ENCODE assay signal across 26 cellular contexts in genomic region chr7:3196629-3197028, GRCh38.
DNase-seq lines count a peak whose midpoint lies in the region; TF ChIP-seq lines count a peak whose summit lies in the region.
"Had no signal": no experiment of that assay in that cellular context is flagged by ENCODE, and none has a peak within 500 bp of the region (broad histone marks: within the 10 kb centered on the region; RNA-seq: fewer than 3 reads in every experiment).

No MANE protein-coding gene starts in this region.

- intact Hi-C loops in spleen (cut with DNase I; ENCODE audit: low total_unique reads), result no loop called here

- H3K4me1 Mint-ChIP-seq in H9, result peaks cover 60 to 66% of the 10 kb centered on the region in 2 experiments
- H3K4me1 Mint-ChIP-seq in neural progenitor cell, result peaks cover 73% of the 10 kb centered on the region
- H3K4me1 Mint-ChIP-seq: CD4-positive, alpha-beta memory T cell had no signal

- H3K9me3 Mint-ChIP-seq in H9, result peaks cover 24 to 33% of the 10 kb centered on the region in 2 experiments
- peaks cover 44% of the 10 kb centered on the region for H3K9me3 Mint-ChIP-seq in neural progenitor cell

- H4K5ac ChIP-seq in H9 (ENCODE audit: insufficient read length, low read depth, low read length), result no peak overlapping the region

- no peak overlapping the region for H2AK5ac ChIP-seq in H9 (ENCODE audit: insufficient read length, low read length)
- H2AK5ac ChIP-seq in trophoblast cell (ENCODE audit: low read length), result no peak overlapping the region

- H4K91ac ChIP-seq in H9 (ENCODE audit: insufficient read length, low read depth, low read length), result no peak overlapping the region
- H4K91ac ChIP-seq in trophoblast cell (ENCODE audit: low read depth, low read length), result no peak overlapping the region

- H3K36me3 ChIP-seq in neural progenitor cell (no peaks in the 10 kb centered on the region), spleen (no peaks in the 10 kb centered on the region), trophoblast cell (ENCODE audit: control insufficient read depth in 1 of 2, insufficient read depth in 2 of 2, low read length in 2 of 2) (no peaks in the 10 kb centered on the region), osteoblast (ENCODE audit: insufficient read depth, low read length) (no peaks in the 10 kb centered on the region)

- H3K9ac ChIP-seq in H9 (ENCODE audit: extremely low read depth, insufficient read length, low read length) (no peak overlapping the region), neural progenitor cell (no peak overlapping the region), trophoblast cell (ENCODE audit: low read length) (no peak overlapping the region)

- no peak for TF ChIP-seq POLR2A in spleen (IDR thresholded peaks at IDR 0.05)

- H2AFZ ChIP-seq in H9 (ENCODE audit: low read length) (no peak overlapping the region), neural progenitor cell (replicated peaks) (peak overlapping the region; percentile 92), trophoblast cell (ENCODE audit: insufficient read depth, low read length, poor library complexity) (no peak overlapping the region), osteoblast (ENCODE audit: low read length) (no peak overlapping the region)
- H2AFZ ChIP-seq: PC-9 had no signal

- H3K27me3 Mint-ChIP-seq in H9 (ENCODE audit: low read depth) (no peaks in the 10 kb centered on the region), neural progenitor cell (ENCODE audit: insufficient read depth, low read depth) (peaks cover 14% of the 10 kb centered on the region)

- H3F3A ChIP-seq in neural progenitor cell (ENCODE audit: low read depth), result peaks cover 17% of the 10 kb centered on the region

- WGBS in H9 (ENCODE audit: extremely low coverage, insufficient read length, low lambda C conversion rate), result no CpG with 5 or more reads among the region's 14 CpGs
- 84 to 94% (median 88%) methylated on average over 14 of the region's 14 CpGs for WGBS in spleen, 5 donors
- no CpG with 5 or more reads among the region's 14 CpGs for WGBS in trophoblast cell (ENCODE audit: extremely low coverage, insufficient coverage, insufficient read length)

- H3K4ac ChIP-seq in H9 (ENCODE audit: low read depth, low read length) (no peak overlapping the region; the same call in 1 of the 2 replicates), trophoblast cell (ENCODE audit: low read depth, low read length) (no peak overlapping the region)

- H3K79me2 ChIP-seq in H9 (ENCODE audit: insufficient read depth, low read length), result no peaks in the 10 kb centered on the region
- no peaks in the 10 kb centered on the region for H3K79me2 ChIP-seq in neural progenitor cell (ENCODE audit: low read depth)
- no peaks in the 10 kb centered on the region for H3K79me2 ChIP-seq in trophoblast cell (ENCODE audit: control insufficient read depth, insufficient read depth, low read length, poor library complexity)
- H3K79me2 ChIP-seq in osteoblast (ENCODE audit: insufficient read depth, low read length), result no peaks in the 10 kb centered on the region

- no peak overlapping the region for H2BK5ac ChIP-seq in H9 (ENCODE audit: insufficient read length, low read length)
- H2BK5ac ChIP-seq in trophoblast cell (ENCODE audit: low read depth, low read length, poor library complexity), result no peak overlapping the region

- H2BK15ac ChIP-seq in H9 (ENCODE audit: low read depth, low read length), result no peak overlapping the region

- H3K4me3 ChIP-seq in epithelial cell of proximal tubule (ENCODE audit: low read depth, low read length) (peak overlapping the region; percentile 55), neural progenitor cell (no peak overlapping the region), spleen (no peak overlapping the region), trophoblast cell (ENCODE audit: low read depth, low read length) (no peak overlapping the region), osteoblast (ENCODE audit: insufficient read depth, low read length) (no peak overlapping the region)
- H3K4me3 ChIP-seq: A549, GM12878, K562, PC-9 had no signal

- peaks cover 4% of the 10 kb centered on the region; the same call in 1 of the 2 replicates for H3K4me1 ChIP-seq in H9 (ENCODE audit: insufficient read depth, low read length)
- H3K4me1 ChIP-seq in neural progenitor cell, result peaks cover 12% of the 10 kb centered on the region
- no peaks in the 10 kb centered on the region for H3K4me1 ChIP-seq in spleen
- H3K4me1 ChIP-seq in trophoblast cell (ENCODE audit: control insufficient read depth in 1 of 2, insufficient read depth in 2 of 2, low read length in 2 of 2), result no peaks in the 10 kb centered on the region
- no peaks in the 10 kb centered on the region for H3K4me1 ChIP-seq in osteoblast (ENCODE audit: insufficient read depth, low read length)

- H3K4me3 Mint-ChIP-seq in H9 (no peak overlapping the region), neural progenitor cell (no peak overlapping the region)
- H3K4me3 Mint-ChIP-seq: CD4-positive, alpha-beta memory T cell had no signal

- TF ChIP-seq CTCF in H9 (conservative IDR thresholded peaks at IDR 0.05) (no peak), epithelial cell of proximal tubule (conservative IDR thresholded peaks at IDR 0.05; ENCODE audit: low read depth, low read length) (no peak), neural progenitor cell (IDR thresholded peaks at IDR 0.05) (no peak), spleen (IDR thresholded peaks at IDR 0.05 in 8 of 11, conservative IDR thresholded peaks at IDR 0.05 in 3 of 11) (no peak), osteoblast (IDR thresholded peaks at IDR 0.05; ENCODE audit: extremely low read depth, low read depth, low read length) (no peak)

- no peak overlapping the region for H3K56ac ChIP-seq in H9 (ENCODE audit: insufficient read length, low read depth, low read length)

- H3K14ac ChIP-seq in H9 (ENCODE audit: insufficient read depth, low read length) (peak overlapping the region; percentile 40), trophoblast cell (ENCODE audit: low read length) (no peak overlapping the region)

- H3K27ac Mint-ChIP-seq in H9 (peak overlapping the region; percentile 3 to 84 (median 16); a peak in 4 of 7 replicates), neural progenitor cell (peak overlapping the region; percentile 100)
- H3K27ac Mint-ChIP-seq: CD4-positive, alpha-beta memory T cell had no signal

- no peaks in the 10 kb centered on the region for H3K23me2 ChIP-seq in H9 (ENCODE audit: insufficient read length, low read depth, low read length, poor library complexity, severe bottlenecking)

- H4K8ac ChIP-seq in H9 (replicated peaks; ENCODE audit: insufficient read length, low read depth, low read length) (no peak overlapping the region), trophoblast cell (ENCODE audit: low read depth, low read length) (no peak overlapping the region)

- no peak overlapping the region for H4K12ac ChIP-seq in trophoblast cell (ENCODE audit: low read depth, low read length)

- DNase-seq in H9 (no peak), epithelial cell of proximal tubule (ENCODE audit: low read depth) (no peak), neural progenitor cell (ENCODE audit: low spot score) (no peak), spleen (peak; percentile 8), trophoblast cell (no peak), NOMO-1 (lab: John Stamatoyannopoulos, UW; ENCODE audit: unreplicated experiment in 2 of 2) (no peak), osteoblast (ENCODE audit: insufficient read length, low spot score, missing footprints) (no peak)
- DNase-seq: C1 segment of cervical spinal cord; Caco-2; CD4-positive, alpha-beta memory T cell; DMS 273 treated with DMSO at 0.1 percent for 48 hours; DMS79; EL; GDM1; GOT3; Kasumi-1; NCI-H1105; NCI-H1436 treated with DMSO at 0.1 percent for 48 hours; NCI-H1930; NCI-H446; NCI-H524 treated with DMSO at 0.1 percent for 48 hours; NCI-H774; PC-9 had no signal

- no peak overlapping the region for H2BK120ac ChIP-seq in H9 (ENCODE audit: low read depth, low read length, poor library complexity, severe bottlenecking)
- no peak overlapping the region for H2BK120ac ChIP-seq in trophoblast cell (ENCODE audit: insufficient read depth, low read length, poor library complexity)

- no peak overlapping the region for H3K27ac ChIP-seq in H9 (ENCODE audit: insufficient read length, low read depth, low read length)
- no peak overlapping the region for H3K27ac ChIP-seq in neural progenitor cell
- H3K27ac ChIP-seq in spleen, result no peak overlapping the region
- no peak overlapping the region for H3K27ac ChIP-seq in trophoblast cell (ENCODE audit: low read depth, low read length)
- H3K27ac ChIP-seq in osteoblast (ENCODE audit: low read depth, low read length), result no peak overlapping the region
- H3K27ac ChIP-seq: PC-9 had no signal

- H3K36me3 Mint-ChIP-seq in H9 (ENCODE audit: insufficient read depth in 1 of 3, low read depth in 3 of 3), result peaks cover 0 to 25% (median 9%) of the 10 kb centered on the region in 3 experiments; a peak in 5 of 7 replicates
- H3K36me3 Mint-ChIP-seq in neural progenitor cell, result peaks cover 7% of the 10 kb centered on the region
- H3K36me3 Mint-ChIP-seq: CD4-positive, alpha-beta memory T cell had no signal

- H4K20me1 ChIP-seq in H9 (ENCODE audit: control insufficient read depth, insufficient read depth, insufficient read length) (no peaks in the 10 kb centered on the region), neural progenitor cell (ENCODE audit: low read depth) (no peaks in the 10 kb centered on the region), osteoblast (ENCODE audit: insufficient read depth, low read length) (no peaks in the 10 kb centered on the region)

- no peaks in the 10 kb centered on the region for H3K79me1 ChIP-seq in H9 (ENCODE audit: insufficient read depth, low read depth, low read length, poor library complexity, severe bottlenecking)
- peaks cover 2% of the 10 kb centered on the region for H3K79me1 ChIP-seq in trophoblast cell (ENCODE audit: low read length)

- H3T11ph ChIP-seq in H9 (ENCODE audit: low read length), result no peak overlapping the region

- H3K23ac ChIP-seq in H9 (ENCODE audit: insufficient read length, low read depth, low read length) (no peak overlapping the region), trophoblast cell (ENCODE audit: low read length) (no peak overlapping the region)

- H3K9me3 ChIP-seq in H9 (ENCODE audit: control insufficient read depth, low read depth, low read length) (no peaks in the 10 kb centered on the region), neural progenitor cell (ENCODE audit: low read depth) (peaks cover 3% of the 10 kb centered on the region), spleen (peaks cover 0 to 22% (median 9%) of the 10 kb centered on the region in 8 donors), trophoblast cell (ENCODE audit: insufficient read depth, low read depth, low read length) (peaks cover 2% of the 10 kb centered on the region), osteoblast (ENCODE audit: low read depth, low read length) (no peaks in the 10 kb centered on the region)
- H3K9me3 ChIP-seq: A549, Caco-2 had no signal

- no peak overlapping the region for H2BK20ac ChIP-seq in H9 (ENCODE audit: low read depth, low read length, poor library complexity, severe bottlenecking)

- H3K27me3 ChIP-seq in H9 (ENCODE audit: insufficient read depth, low read length), result no peaks in the 10 kb centered on the region
- H3K27me3 ChIP-seq in neural progenitor cell, result no peaks in the 10 kb centered on the region
- peaks cover 0 to 3% (median 0%) of the 10 kb centered on the region in 7 donors for H3K27me3 ChIP-seq in spleen (replicated peaks in 1 of 7)
- no peaks in the 10 kb centered on the region for H3K27me3 ChIP-seq in trophoblast cell (ENCODE audit: insufficient read depth, low read length)
- no peaks in the 10 kb centered on the region for H3K27me3 ChIP-seq in osteoblast (ENCODE audit: insufficient read depth, low read length)

- peak overlapping the region; percentile 53 for H3K18ac ChIP-seq in H9 (ENCODE audit: insufficient read length, low read depth, low read length)
- H3K18ac ChIP-seq in trophoblast cell (ENCODE audit: low read length), result no peak overlapping the region

- H3K4me2 ChIP-seq in H9 (ENCODE audit: insufficient read depth, insufficient read length, low read length) (no peak overlapping the region), neural progenitor cell (no peak overlapping the region), trophoblast cell (ENCODE audit: low read length) (no peak overlapping the region), osteoblast (ENCODE audit: insufficient read depth, low read length) (no peak overlapping the region)
- H3K4me2 ChIP-seq: A549 had no signal

- H2BK12ac ChIP-seq in H9 (ENCODE audit: insufficient read length, low read depth, low read length) (peak overlapping the region; percentile 64), trophoblast cell (ENCODE audit: low read length) (no peak overlapping the region)
